ENCODE assay signal across 24 cellular contexts in the genomic region with DNA sequence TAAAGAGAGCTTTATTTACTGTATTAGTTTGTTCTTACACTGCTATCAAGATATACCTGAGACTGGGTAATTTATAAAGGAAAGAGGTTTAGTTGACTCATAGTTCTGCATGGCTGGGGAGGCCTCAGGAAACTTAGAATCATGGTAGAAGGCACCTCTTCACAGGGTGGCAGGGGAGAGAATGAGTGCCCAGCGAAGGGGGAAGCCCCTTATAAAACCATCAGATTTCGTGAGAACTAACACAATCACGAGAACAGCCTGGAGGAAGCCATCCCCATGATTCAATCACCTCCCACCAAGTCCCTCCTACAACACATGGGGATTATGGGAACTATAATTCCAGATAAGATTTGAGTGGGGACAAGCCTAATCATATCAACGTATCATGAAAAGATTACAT.
DNase-seq lines count a peak whose midpoint lies in the region; ATAC-seq lines count a peak whose summit lies in the region.
"Had no signal": no experiment of that assay in that cellular context is flagged by ENCODE, and none has a peak within 500 bp of the region (broad histone marks: within the 10 kb centered on the region; RNA-seq: fewer than 3 reads in every experiment).

No MANE protein-coding gene starts in this region.

- H3K27me3 Mint-ChIP-seq in central memory CD8-positive, alpha-beta T cell: no peaks in the 10 kb centered on the region
- H3K27me3 Mint-ChIP-seq in stimulated activated naive CD8-positive, alpha-beta T cell treated with anti-CD3 and anti-CD28 coated beads, Interleukin-15, Interleukin-2, amounts not matched to agents 100 ng/mL and 50 ng/mL, for 24 hours: no peaks in the 10 kb centered on the region
- H3K27me3 Mint-ChIP-seq: CD8-positive, alpha-beta memory T cell had no signal

- peak; percentile 19 to 30 for DNase-seq in activated CD4-positive, alpha-beta T cell treated with anti-CD3 and anti-CD28 coated beads, Interleukin-2, amount 50 U/mL, for 4 hours
- no peak for DNase-seq in activated CD4-positive, alpha-beta T cell treated with anti-CD3 and anti-CD28 coated beads for 1 hour
- peak; percentile 55 for DNase-seq in stimulated activated CD4-positive, alpha-beta T cell treated with anti-CD3 and anti-CD28 coated beads, Interleukin-1b, Interleukin-23, amount 100 ng/mL, for 48 hours
- no peak for DNase-seq in stimulated activated CD4-positive, alpha-beta T cell treated with anti-CD3 and anti-CD28 coated beads, Interleukin-4, amount 100 ng/mL, for 1 hour
- DNase-seq in central memory CD8-positive, alpha-beta T cell (ENCODE audit: low spot score in 2 of 2): no peak
- DNase-seq in NCI-H2081 treated with DMSO at 0.1 percent for 48 hours (lab: John Stamatoyannopoulos, UW): no peak
- DNase-seq in DMS 273 (lab: John Stamatoyannopoulos, UW; ENCODE audit: unreplicated experiment): no peak
- DNase-seq: activated CD4-positive, CD25-positive, alpha-beta regulatory T cell treated with anti-CD3 and anti-CD28 coated beads, Interleukin-2, amount 50 U/mL, for 72 hours; CD8-positive, alpha-beta memory T cell; foreskin fibroblast; GOT3; heart right ventricle; Kasumi-1; kidney glomerular epithelial cell; lower lobe of right lung; mucosa of descending colon; MV-4-11; NCI-H1436 treated with DMSO at 0.1 percent for 48 hours; pancreas; RPMI8226 had no signal

- H3K9me3 Mint-ChIP-seq in central memory CD8-positive, alpha-beta T cell: no peaks in the 10 kb centered on the region
- peaks cover 11% of the 10 kb centered on the region for H3K9me3 Mint-ChIP-seq in stimulated activated naive CD8-positive, alpha-beta T cell treated with anti-CD3 and anti-CD28 coated beads, Interleukin-15, Interleukin-2, amounts not matched to agents 100 ng/mL and 50 ng/mL, for 24 hours
- H3K9me3 Mint-ChIP-seq: CD8-positive, alpha-beta memory T cell; neural crest cell had no signal

- peak overlapping the region; percentile 44 for H3K27ac Mint-ChIP-seq in central memory CD8-positive, alpha-beta T cell (ENCODE audit: low read depth)
- H3K27ac Mint-ChIP-seq in stimulated activated naive CD8-positive, alpha-beta T cell treated with anti-CD3 and anti-CD28 coated beads, Interleukin-15, Interleukin-2, amounts not matched to agents 100 ng/mL and 50 ng/mL, for 24 hours: peak overlapping the region; percentile 76

- peaks cover 4% of the 10 kb centered on the region for H3K36me3 Mint-ChIP-seq in central memory CD8-positive, alpha-beta T cell (ENCODE audit: insufficient read depth)
- peaks cover 36% of the 10 kb centered on the region for H3K36me3 Mint-ChIP-seq in stimulated activated naive CD8-positive, alpha-beta T cell treated with anti-CD3 and anti-CD28 coated beads, Interleukin-15, Interleukin-2, amounts not matched to agents 100 ng/mL and 50 ng/mL, for 24 hours (ENCODE audit: low read depth)

- H3K4me1 Mint-ChIP-seq in central memory CD8-positive, alpha-beta T cell: peaks cover 69% of the 10 kb centered on the region
- H3K4me1 Mint-ChIP-seq in stimulated activated naive CD8-positive, alpha-beta T cell treated with anti-CD3 and anti-CD28 coated beads, Interleukin-15, Interleukin-2, amounts not matched to agents 100 ng/mL and 50 ng/mL, for 24 hours (ENCODE audit: low read depth): peaks cover 81% of the 10 kb centered on the region

- no peak for ATAC-seq in central memory CD8-positive, alpha-beta T cell (replicated peaks; ENCODE audit: extremely low read depth, poor library complexity, severe bottlenecking)
- ATAC-seq: esophagus mucosa, heart right ventricle, HepG2, lower lobe of right lung, mucosa of descending colon, pancreas had no signal

- no peak overlapping the region for H3K4me3 Mint-ChIP-seq in central memory CD8-positive, alpha-beta T cell
- no peak overlapping the region for H3K4me3 Mint-ChIP-seq in stimulated activated naive CD8-positive, alpha-beta T cell treated with anti-CD3 and anti-CD28 coated beads, Interleukin-15, Interleukin-2, amounts not matched to agents 100 ng/mL and 50 ng/mL, for 24 hours
- H3K4me3 Mint-ChIP-seq: neural crest cell had no signal

Comparison
In these comparisons a context has a peak if more than half of its experiments do, and no peak if none do; other contexts are left out.
1. DNase-seq: peak in activated CD4-positive, alpha-beta T cell treated with anti-CD3 and anti-CD28 coated beads, Interleukin-2, amount 50 U/mL, for 4 hours (2 of 2) and stimulated activated CD4-positive, alpha-beta T cell treated with anti-CD3 and anti-CD28 coated beads, Interleukin-1b, Interleukin-23, amount 100 ng/mL, for 48 hours (single experiment); none in activated CD4-positive, alpha-beta T cell treated with anti-CD3 and anti-CD28 coated beads for 1 hour (single experiment), stimulated activated CD4-positive, alpha-beta T cell treated with anti-CD3 and anti-CD28 coated beads, Interleukin-4, amount 100 ng/mL, for 1 hour (single experiment), central memory CD8-positive, alpha-beta T cell (0 of 2), NCI-H2081 treated with DMSO at 0.1 percent for 48 hours (single experiment) and DMS 273 (single experiment).